ENCODE assay signal across 8 cellular contexts in genomic region chr16:13919683-13920509, GRCh38. TPM values are rescaled to one million over a fixed set of nuclear protein-coding genes. Genes with fewer than 3 reads are reported as not detected.
DNase-seq lines count a peak whose midpoint lies in the region; ATAC-seq lines count a peak whose summit lies in the region.

Gene ERCC4, plus strand, starts transcription at chr16:13920154. Its CDS starts 12 bp downstream, at chr16:13920166.

- peaks cover 4% of the 10 kb centered on the region for H3K36me3 Mint-ChIP-seq in activated CD4-positive, alpha-beta T cell treated with anti-CD3 and anti-CD28 coated beads, Interleukin-2, amount 10 ng/mL, durations not matched to agents 7 days and 5 days (ENCODE audit: low read depth)

- H3K27ac Mint-ChIP-seq in activated CD4-positive, alpha-beta T cell treated with anti-CD3 and anti-CD28 coated beads, Interleukin-2, amount 10 ng/mL, durations not matched to agents 7 days and 5 days: peak within 1 kb of the TSS; percentile 96

- peaks cover 26% of the 10 kb centered on the region for H3K4me1 Mint-ChIP-seq in activated CD4-positive, alpha-beta T cell treated with anti-CD3 and anti-CD28 coated beads, Interleukin-2, amount 10 ng/mL, durations not matched to agents 7 days and 5 days

- no peaks in the 10 kb centered on the region for H3K9me3 Mint-ChIP-seq in activated CD4-positive, alpha-beta T cell treated with anti-CD3 and anti-CD28 coated beads, Interleukin-2, amount 10 ng/mL, durations not matched to agents 7 days and 5 days

- DNase-seq in CD1c-positive myeloid dendritic cell (ENCODE audit: extremely low spot score): peak; percentile 100
- DNase-seq in NCI-H69 (lab: John Stamatoyannopoulos, UW): peak; percentile 100
- DNase-seq in activated CD4-positive, alpha-beta T cell treated with anti-CD3 and anti-CD28 coated beads, Interleukin-2, amount 10 ng/mL, durations not matched to agents 7 days and 5 days: peak; percentile 99
- DNase-seq in cortex of kidney (lab: John Stamatoyannopoulos, UW): peak; percentile 93
- peak; percentile 100 for DNase-seq in left kidney (ENCODE audit: low read depth, low spot score)
- DNase-seq in stimulated activated CD4-positive, alpha-beta T cell treated with anti-CD3 and anti-CD28 coated beads, Interleukin-2, amount 100 ng/mL, for 24 hours: peak; percentile 99 to 100

- CTCF ChIA-PET in activated CD4-positive, alpha-beta T cell treated with anti-CD3 and anti-CD28 coated beads, Interleukin-2, amount 10 ng/mL, durations not matched to agents 7 days and 5 days (lab: Charles Lee): interaction anchor here (0.6 to 1.7 kb wide), 27 partner anchors 9 to 1825 kb away, joined by 3 to 11 read pairs (median 4); no protein-coding TSS in a partner anchor

- H3K27me3 Mint-ChIP-seq in activated CD4-positive, alpha-beta T cell treated with anti-CD3 and anti-CD28 coated beads, Interleukin-2, amount 10 ng/mL, durations not matched to agents 7 days and 5 days: peaks cover 4% of the 10 kb centered on the region

- POLR2A ChIA-PET in activated CD4-positive, alpha-beta T cell treated with anti-CD3 and anti-CD28 coated beads, Interleukin-2, amount 10 ng/mL, durations not matched to agents 7 days and 5 days (lab: Charles Lee): interaction anchor here (0.6 to 0.9 kb wide), 2 partner anchors 366 to 414 kb away, joined by 3 to 6 read pairs; no protein-coding TSS in a partner anchor

- peak within 1 kb of the TSS; percentile 94 for H3K4me3 Mint-ChIP-seq in activated CD4-positive, alpha-beta T cell treated with anti-CD3 and anti-CD28 coated beads, Interleukin-2, amount 10 ng/mL, durations not matched to agents 7 days and 5 days

- peak; percentile 96 for ATAC-seq in GM19351 (IDR thresholded peaks at IDR 0.05; ENCODE audit: unreplicated experiment)
- ATAC-seq in HG03521 (IDR thresholded peaks at IDR 0.05; ENCODE audit: unreplicated experiment): peak; percentile 97

RNA-seq across cellular contexts. Expression of gene ERCC4, which starts in this region (rescaled TPM):
- total RNA-seq in activated CD4-positive, alpha-beta T cell treated with anti-CD3 and anti-CD28 coated beads, Interleukin-2, amount 10 ng/mL, durations not matched to agents 7 days and 5 days: 10 to 100 TPM in 1 of 2 experiments, 1 to 10 TPM in 1; 9.4 to 12.3 TPM

Comparison
In these comparisons a context has a peak if more than half of its experiments do, and no peak if none do; other contexts are left out.
1. Peak in every context shown above with its lines: DNase-seq and ATAC-seq.